Comparison of ENCODE assay signal across 1 cellular context in the genomic region with DNA sequence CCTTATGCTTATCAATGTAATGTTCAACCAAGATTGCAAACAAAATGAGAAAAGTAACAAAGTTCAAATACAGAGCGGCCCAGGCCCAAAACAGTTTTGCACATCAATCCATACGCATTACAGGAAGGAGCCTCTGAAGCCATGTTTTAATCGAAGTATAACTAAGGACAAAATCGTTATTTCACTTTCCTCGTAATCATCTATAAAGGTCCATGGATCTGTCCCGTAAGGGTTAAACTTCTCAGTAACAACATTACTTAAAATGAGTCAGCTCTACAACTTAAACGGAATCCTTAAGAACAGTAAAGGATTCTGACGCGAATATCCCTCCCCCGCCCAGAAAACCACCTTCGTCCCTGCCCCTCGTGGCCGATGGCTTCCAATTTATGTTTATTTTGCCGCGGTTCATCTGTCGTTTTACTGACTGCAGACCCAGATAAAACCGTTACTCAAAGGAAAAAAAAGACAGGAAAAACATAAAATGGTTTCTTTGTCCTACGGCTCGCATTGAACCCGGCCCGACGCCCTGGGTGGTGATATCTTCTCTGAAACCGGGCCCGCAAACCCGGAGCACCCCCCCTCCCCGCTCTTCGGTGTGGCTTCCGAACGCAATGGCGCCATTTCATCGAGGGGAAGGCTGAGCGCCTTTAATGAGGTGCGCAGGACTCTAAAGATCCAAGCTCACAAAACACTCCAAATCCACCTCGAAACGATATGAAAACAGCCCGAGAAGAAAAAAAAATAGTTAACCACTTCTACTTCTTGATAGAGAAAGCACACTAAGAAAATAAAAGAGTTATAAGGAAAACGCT.
A peak's percentile ranks its signal among the peaks of the same experiment; 100 is the strongest.
TF ChIP-seq lines count a peak whose summit lies in the region.

No MANE protein-coding gene starts in this region.

TF ChIP-seq in HepG2, 621 proteins besides CTCF, POLR2A, EP300 and RAD21 (continued from another document):
- TF ChIP-seq, protein P1, sequence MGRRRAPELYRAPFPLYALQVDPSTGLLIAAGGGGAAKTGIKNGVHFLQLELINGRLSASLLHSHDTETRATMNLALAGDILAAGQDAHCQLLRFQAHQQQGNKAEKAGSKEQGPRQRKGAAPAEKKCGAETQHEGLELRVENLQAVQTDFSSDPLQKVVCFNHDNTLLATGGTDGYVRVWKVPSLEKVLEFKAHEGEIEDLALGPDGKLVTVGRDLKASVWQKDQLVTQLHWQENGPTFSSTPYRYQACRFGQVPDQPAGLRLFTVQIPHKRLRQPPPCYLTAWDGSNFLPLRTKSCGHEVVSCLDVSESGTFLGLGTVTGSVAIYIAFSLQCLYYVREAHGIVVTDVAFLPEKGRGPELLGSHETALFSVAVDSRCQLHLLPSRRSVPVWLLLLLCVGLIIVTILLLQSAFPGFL (CRISPR knock-in tag; IDR thresholded peaks at IDR 0.05), result no peak
- TF ChIP-seq SIN3A (IDR thresholded peaks at IDR 0.05; ENCODE audit: borderline replicate concordance, low read depth, low read length), result peak; percentile 20; the same call in 1 of the 2 replicates
